ENCODE assay signal across 19 cellular contexts in genomic region chr3:54376440-54376839, GRCh38.
DNase-seq lines count a peak whose midpoint lies in the region; ATAC-seq and TF ChIP-seq lines count a peak whose summit lies in the region.
"Had no signal": no experiment of that assay in that cellular context is flagged by ENCODE, and none has a peak within 500 bp of the region (broad histone marks: within the 10 kb centered on the region; RNA-seq: fewer than 3 reads in every experiment).

No MANE protein-coding gene starts in this region.

- 0 out of 2 replicates have a peak, but pooled peaks cover 1% of the 10 kb centered on the region for H3K27me3 ChIP-seq in Caco-2 (replicated peaks; ENCODE audit: control insufficient read depth, insufficient read depth, low read length)
- H3K27me3 ChIP-seq: BLaER1 had no signal

- H3K4me3 Mint-ChIP-seq in Caco-2 (ENCODE audit: unreplicated experiment) = no peak overlapping the region
- H3K4me3 Mint-ChIP-seq in brain = no peak overlapping the region
- H3K4me3 Mint-ChIP-seq: CD4-positive, alpha-beta T cell; IgD-negative memory B cell had no signal

- peak overlapping the region; percentile 51 for H3K27ac Mint-ChIP-seq in Caco-2 (ENCODE audit: unreplicated experiment)
- peak overlapping the region in 3 of 5 experiments; percentile 7 to 13 (median 7) for H3K27ac Mint-ChIP-seq in brain
- H3K27ac Mint-ChIP-seq: CD4-positive, alpha-beta T cell; IgD-negative memory B cell had no signal

- H3K4me1 ChIP-seq in Caco-2 = no peaks in the 10 kb centered on the region
- no peaks in the 10 kb centered on the region for H3K4me1 ChIP-seq in HEK293 (ENCODE audit: control insufficient read depth, insufficient read depth, low read length)

- H3K4me1 Mint-ChIP-seq in Caco-2 (ENCODE audit: low read depth, unreplicated experiment) (peaks cover 7% of the 10 kb centered on the region), brain (peaks cover 14% of the 10 kb centered on the region)
- H3K4me1 Mint-ChIP-seq: IgD-negative memory B cell had no signal

- DNase-seq in Caco-2 (no peak), left ventricle myocardium superior (no peak), HEK293T (ENCODE audit: extremely low spot score) (no peak), NCI-H1105 treated with DMSO at 0.1 percent for 48 hours (lab: John Stamatoyannopoulos, UW) (no peak), COLO829 (ENCODE audit: low spot score) (no peak)
- DNase-seq: ACHN; CD4-positive, alpha-beta T cell; DND-41; GOT3; HCEC 1CT; NCI-H1417 treated with DMSO at 0.1 percent for 48 hours; NCI-H1930; NCI-H510A; NCI-H82; OCI-M1 had no signal

- peak; percentile 72 for ATAC-seq in left ventricle myocardium superior

- CTCF ChIA-PET in Caco-2 (lab: Charles Lee) = interaction anchor here (1.2 kb wide), 1 partner anchor 230 kb away, joined by 3 read pairs; no protein-coding TSS in a partner anchor
- CTCF ChIA-PET in HEK293 (lab: Yijun Ruan, JAX) = interaction anchor here (0.5 to 0.6 kb wide), 2 partner anchors 23 to 50 kb away, joined by 3 read pairs; no protein-coding TSS in a partner anchor
- CTCF ChIA-PET in HEK293T (lab: Yijun Ruan, JAX) = no interaction called here

- intact Hi-C loops in Caco-2 (cut with micrococcal nuclease; ENCODE audit: unreplicated experiment) = no loop called here
- intact Hi-C loops in left ventricle myocardium superior (cut with micrococcal nuclease) = loop anchor here (10.0 kb wide), 1 partner anchor 232 kb away; no protein-coding TSS in a partner anchor

- H3K4me3 ChIP-seq in Caco-2 (ENCODE audit: low read depth, low read length) = no peak overlapping the region
- H3K4me3 ChIP-seq in HEK293 (ENCODE audit: low read depth, low read length) = no peak overlapping the region
- H3K4me3 ChIP-seq: BLaER1 had no signal

- TF ChIP-seq CTCF in Caco-2 (IDR thresholded peaks at IDR 0.05; ENCODE audit: insufficient read depth in 1 of 2, low read depth in 1 of 2, low read length in 1 of 2, severe bottlenecking in 1 of 2, unreplicated experiment in 1 of 2) (no peak), HEK293 (tag by site-specific recombination; IDR thresholded peaks at IDR 0.05) (no peak), brain (conservative IDR thresholded peaks at IDR 0.05) (no peak)

- no peak overlapping the region for H3K27ac ChIP-seq in HEK293 (ENCODE audit: extremely low read depth, low read depth, low read length)
- H3K27ac ChIP-seq: BLaER1 had no signal

- H3K9me3 ChIP-seq in Caco-2 (no peaks in the 10 kb centered on the region), HEK293 (ENCODE audit: control insufficient read depth, insufficient read depth, low read depth, low read length) (no peaks in the 10 kb centered on the region)
- H3K9me3 ChIP-seq: BLaER1 had no signal

- peaks cover 13% of the 10 kb centered on the region for H3K27me3 Mint-ChIP-seq in Caco-2 (ENCODE audit: insufficient read depth, unreplicated experiment)
- H3K27me3 Mint-ChIP-seq in brain = no peaks in the 10 kb centered on the region
- H3K27me3 Mint-ChIP-seq: CD4-positive, alpha-beta T cell had no signal

- H3K36me3 Mint-ChIP-seq in Caco-2 (ENCODE audit: insufficient read depth, unreplicated experiment) (no peaks in the 10 kb centered on the region), brain (no peaks in the 10 kb centered on the region)
- H3K36me3 Mint-ChIP-seq: IgD-negative memory B cell had no signal

- BruUV-seq in Caco-2 (replicated peaks; lab: Mats Ljungman, UMichigan) = no TSS peak

- POLR2A ChIA-PET in Caco-2 (lab: Charles Lee) (no interaction called here), HEK293 (lab: Yijun Ruan, JAX) (no interaction called here), HEK293T (lab: Yijun Ruan, JAX) (no interaction called here)

- H3K9me3 Mint-ChIP-seq in Caco-2 (ENCODE audit: unreplicated experiment) (no peaks in the 10 kb centered on the region), brain (no peaks in the 10 kb centered on the region)
- H3K9me3 Mint-ChIP-seq: CD4-positive, alpha-beta T cell; IgD-negative memory B cell had no signal

- H3K36me3 ChIP-seq in Caco-2 (ENCODE audit: control insufficient read depth, insufficient read depth, low read length) = no peaks in the 10 kb centered on the region
- H3K36me3 ChIP-seq in HEK293 (ENCODE audit: control insufficient read depth in 2 of 2, insufficient read depth in 1 of 2, low read length in 2 of 2) = no peaks in the 10 kb centered on the region
- H3K36me3 ChIP-seq: BLaER1 had no signal

TF ChIP-seq in HEK293, 187 proteins besides CTCF, POLR2A, EP300 and RAD21:
- TF ChIP-seq KLF7 (tag by site-specific recombination; IDR thresholded peaks at IDR 0.05; ENCODE audit: borderline replicate concordance) (no peak), FEZF1 (tag by site-specific recombination; IDR thresholded peaks at IDR 0.05) (no peak), ZFHX2 (tag by site-specific recombination; conservative IDR thresholded peaks at IDR 0.05) (0 out of 2 replicates have a peak, but pooled peaks have one; percentile 10), ZNF354C (tag by site-specific recombination; IDR thresholded peaks at IDR 0.05; ENCODE audit: borderline replicate concordance, low read depth) (no peak), ZNF169 (tag by site-specific recombination; IDR thresholded peaks at IDR 0.05) (no peak), ZNF138 (tag by site-specific recombination; IDR thresholded peaks at IDR 0.05; ENCODE audit: borderline replicate concordance) (no peak), REPIN1 (tag by site-specific recombination; IDR thresholded peaks at IDR 0.05; ENCODE audit: low read depth) (no peak)

TF ChIP-seq in HEK293T, 16 proteins besides CTCF, POLR2A, EP300 and RAD21:
- no peak for TF ChIP-seq SP1 (IDR thresholded peaks at IDR 0.05)
- TF ChIP-seq L3MBTL2 (conservative IDR thresholded peaks at IDR 0.05) = no peak
- TF ChIP-seq TARDBP (IDR thresholded peaks at IDR 0.05) = no peak
- TF ChIP-seq FOXK2 (IDR thresholded peaks at IDR 0.05) = no peak
- no peak for TF ChIP-seq ARNT (IDR thresholded peaks at IDR 0.05)
- no peak for TF ChIP-seq PKNOX1 (IDR thresholded peaks at IDR 0.05)
